In genomic region chr5:43602818-43603534, GRCh38 we compare ENCODE assay signal across 8 cellular contexts. TPM values are rescaled to one million over a fixed set of nuclear protein-coding genes. Genes with fewer than 3 reads are reported as not detected.
A peak's percentile ranks its signal among the peaks of the same experiment; 100 is the strongest.
DNase-seq lines count a peak whose midpoint lies in the region; ATAC-seq, FAIRE-seq and TF ChIP-seq lines count a peak whose summit lies in the region.

NNT (plus strand) TSS chr5:43603180; CDS start chr5:43609196, 6,016 bp downstream.

- H3K36me3 ChIP-seq in DND-41 (ENCODE audit: insufficient read depth, low read length), result peaks cover 7% of the 10 kb centered on the region
- no peaks in the 10 kb centered on the region for H3K36me3 ChIP-seq in neutrophil

- H3K4me2 ChIP-seq in DND-41 (ENCODE audit: insufficient read depth, low read length), result peak within 1 kb of the TSS; percentile 81

- peak within 1 kb of the TSS; percentile 92 to 99 for H3K4me3 ChIP-seq in DND-41 (ENCODE audit: low read depth in 1 of 2, low read length in 2 of 2)
- H3K4me3 ChIP-seq in Jurkat, Clone E6-1 (ENCODE audit: low read length), result peak within 1 kb of the TSS; percentile 91
- H3K4me3 ChIP-seq in neutrophil (ENCODE audit: low read depth in 1 of 2, low read length in 1 of 2), result peak within 1 kb of the TSS; percentile 64 to 85

- no peaks in the 10 kb centered on the region; the same call in 1 of the 2 replicates for H4K20me1 ChIP-seq in DND-41 (ENCODE audit: insufficient read depth, low read length)

- H3K27me3 ChIP-seq in DND-41 (ENCODE audit: insufficient read depth, low read length, poor library complexity) (no peaks in the 10 kb centered on the region), neutrophil (no peaks in the 10 kb centered on the region)

- ATAC-seq in DND-41 (ENCODE audit: insufficient read depth, low read depth), result peak; percentile 84
- peak; percentile 72 for ATAC-seq in GM21619 (IDR thresholded peaks at IDR 0.05; ENCODE audit: unreplicated experiment)

- H3K27ac ChIP-seq in DND-41 (ENCODE audit: low read length) (peak within 1 kb of the TSS; percentile 91), neutrophil (peak within 1 kb of the TSS; percentile 74)

- DNase-seq in DND-41 (peak; percentile 82), SHP77 (lab: John Stamatoyannopoulos, UW) (peak; percentile 83 to 92), activated gamma-delta T cell treated with Interleukin-2 at 50 U/mL for 16 hours (peak; percentile 70), frontal cortex (ENCODE audit: low spot score in 2 of 2) (peak; percentile 77 to 81), superior temporal gyrus (ENCODE audit: extremely low spot score) (peak; percentile 67)
- peak; percentile 53 for DNase-seq in Jurkat, Clone E6-1 (ENCODE audit: low read depth, low spot score)

- H3K9me3 ChIP-seq in DND-41 (ENCODE audit: insufficient read depth, low read length, severe bottlenecking) (no peaks in the 10 kb centered on the region), neutrophil (no peaks in the 10 kb centered on the region)

- FAIRE-seq in frontal cortex (lab: Jason Lieb, UNC), result no peak

- H3K79me2 ChIP-seq in DND-41 (ENCODE audit: insufficient read depth, low read length), result peaks cover 75% of the 10 kb centered on the region

- H2AFZ ChIP-seq in DND-41 (ENCODE audit: low read depth, low read length), result peak within 1 kb of the TSS; percentile 100

- peak within 1 kb of the TSS; percentile 85 for H3K9ac ChIP-seq in DND-41 (ENCODE audit: low read depth, low read length)

- TF ChIP-seq CTCF in DND-41 (IDR thresholded peaks at IDR 0.05; ENCODE audit: borderline replicate concordance, extremely low read depth, low read length, poor library complexity, severe bottlenecking), result no peak
- TF ChIP-seq CTCF in neutrophil (IDR thresholded peaks at IDR 0.05), result peak; percentile 8

- H3K4me1 ChIP-seq in DND-41 (ENCODE audit: insufficient read depth, low read length) (peaks cover 44% of the 10 kb centered on the region), neutrophil (ENCODE audit: control insufficient read depth in 1 of 2, insufficient read depth in 1 of 2, low read depth in 1 of 2, low read length in 1 of 2) (peaks cover 24 to 28% of the 10 kb centered on the region in 2 experiments)

RNA-seq across cellular contexts. Expression of gene NNT, which starts in this region (rescaled TPM):
- polyA plus RNA-seq in Jurkat, Clone E6-1 (2012; ENCODE audit: insufficient read depth, insufficient read length), result 45.7 TPM
- total RNA-seq in frontal cortex, result 176 TPM

Comparison
In these comparisons a context has a peak if more than half of its experiments do, and no peak if none do; other contexts are left out.
1. Peak in every context shown above with its lines: DNase-seq, ATAC-seq, H3K4me3 ChIP-seq and H3K27ac ChIP-seq.